9 cellular contexts compared by ENCODE assay signal in genomic region chr1:186829679-186830587, GRCh38. TPM values are rescaled to one million over a fixed set of nuclear protein-coding genes. Genes with fewer than 3 reads are reported as not detected.
DNase-seq lines count a peak whose midpoint lies in the region; ATAC-seq, FAIRE-seq and TF ChIP-seq lines count a peak whose summit lies in the region.
"Had no signal": no experiment of that assay in that cellular context is flagged by ENCODE, and none has a peak within 500 bp of the region (broad histone marks: within the 10 kb centered on the region; RNA-seq: fewer than 3 reads in every experiment).

No MANE protein-coding gene starts in this region.

- H3K27ac ChIP-seq in PC-9 (no peak overlapping the region), endothelial cell of umbilical vein (ENCODE audit: insufficient read depth, low read depth, low read length) (no peak overlapping the region), body of pancreas (peak overlapping the region in 1 of 4 donors; percentile 66)

- H2AFZ ChIP-seq in PC-9 (no peak overlapping the region), endothelial cell of umbilical vein (ENCODE audit: low read depth, low read length) (no peak overlapping the region)

- no peaks in the 10 kb centered on the region for H3K36me3 ChIP-seq in PC-9 (ENCODE audit: low read depth)
- H3K36me3 ChIP-seq in endothelial cell of umbilical vein (ENCODE audit: control insufficient read depth in 2 of 2, extremely low read depth in 1 of 2, insufficient read depth in 2 of 2, low read length in 2 of 2): no peaks in the 10 kb centered on the region
- no peaks in the 10 kb centered on the region for H3K36me3 ChIP-seq in body of pancreas (replicated peaks in 1 of 2; ENCODE audit: insufficient read depth in 1 of 2, low read depth in 2 of 2)

- H3K27ac Mint-ChIP-seq in osteocyte (ENCODE audit: unreplicated experiment): no peak overlapping the region

- H3K27me3 ChIP-seq in PC-9 (ENCODE audit: insufficient read depth, low read depth) (no peaks in the 10 kb centered on the region), endothelial cell of umbilical vein (ENCODE audit: control insufficient read depth in 2 of 2, insufficient read depth in 2 of 2, low read length in 2 of 2) (no peaks in the 10 kb centered on the region), body of pancreas (no peaks in the 10 kb centered on the region)

- H3K4me1 Mint-ChIP-seq in osteocyte (ENCODE audit: unreplicated experiment): peaks cover 13% of the 10 kb centered on the region

- H3K4me3 ChIP-seq in PC-9: peak overlapping the region; percentile 58; the same call in 1 of the 2 replicates
- peak overlapping the region; percentile 67 to 100 (median 98) for H3K4me3 ChIP-seq in endothelial cell of umbilical vein (replicated peaks in 1 of 3; ENCODE audit: insufficient read depth in 1 of 3, low read depth in 1 of 3, low read length in 3 of 3)
- peak overlapping the region in 1 of 2 donors; percentile 55 for H3K4me3 ChIP-seq in body of pancreas

- POLR2A ChIA-PET in PC-9 (lab: Charles Lee; ENCODE audit: unreplicated experiment) (interaction anchor here (0.7 kb wide), 1 partner anchor 214 kb away, joined by 6 read pairs; no protein-coding TSS in a partner anchor), endothelial cell of umbilical vein (lab: Charles Lee) (no interaction called here)

- H4K20me1 ChIP-seq in PC-9 (ENCODE audit: insufficient read depth) (no peaks in the 10 kb centered on the region), endothelial cell of umbilical vein (replicated peaks; ENCODE audit: control insufficient read depth, extremely low read depth, insufficient read depth, low read length) (no peaks in the 10 kb centered on the region)

- dilution Hi-C loops in endothelial cell of umbilical vein (cut with MboI; ENCODE audit: extremely low pct_ligation_motif_present, low sequenced_read_pairs): no loop called here

- intact Hi-C loops in PC-9 (cut with micrococcal nuclease; ENCODE audit: unreplicated experiment) (loop anchor here (5.0 kb wide), 1 partner anchor 97 kb away; no protein-coding TSS in a partner anchor), endothelial cell of umbilical vein (cut with micrococcal nuclease) (loop anchor here (2.0 to 10.0 kb wide), 2 partner anchors 149 to 425 kb away; partner anchors contain the start of gene PTGS2), body of pancreas (cut with DNase I) (no loop called here)

- FAIRE-seq in endothelial cell of umbilical vein (lab: Jason Lieb, UNC): no peak

- H3K36me3 Mint-ChIP-seq in osteocyte (ENCODE audit: unreplicated experiment): no peaks in the 10 kb centered on the region

- no TSS peak for BruUV-seq in PC-9 (replicated peaks; lab: Mats Ljungman, UMichigan)
- no TSS peak for BruUV-seq in endothelial cell of umbilical vein (replicated peaks; lab: Mats Ljungman, UMichigan)

- peaks cover 11% of the 10 kb centered on the region for H3K27me3 Mint-ChIP-seq in osteocyte (ENCODE audit: unreplicated experiment)

- WGBS in body of pancreas, 2 donors: 60 to 78% methylated on average over 14 of the region's 14 CpGs

- H3K9me3 ChIP-seq in PC-9 (ENCODE audit: insufficient read depth, low read depth) (no peaks in the 10 kb centered on the region), endothelial cell of umbilical vein (replicated peaks; ENCODE audit: control insufficient read depth, insufficient read depth, low read length) (no peaks in the 10 kb centered on the region), body of pancreas (no peaks in the 10 kb centered on the region)

- no peaks in the 10 kb centered on the region for H3K9me2 ChIP-seq in PC-9 (ENCODE audit: insufficient read depth)

- ATAC-seq in GM18498 (IDR thresholded peaks at IDR 0.05; ENCODE audit: unreplicated experiment): peak; percentile 36
- no peak for ATAC-seq in GM21515 (IDR thresholded peaks at IDR 0.05; ENCODE audit: unreplicated experiment)
- no peak for ATAC-seq in body of pancreas
- no peak for ATAC-seq in HG03520 (IDR thresholded peaks at IDR 0.05; ENCODE audit: unreplicated experiment)

- H3K4me1 ChIP-seq in PC-9 (replicated peaks; ENCODE audit: insufficient read depth) (no peaks in the 10 kb centered on the region), endothelial cell of umbilical vein (ENCODE audit: control insufficient read depth, extremely low read depth, insufficient read depth, low read length) (peaks cover 7% of the 10 kb centered on the region), body of pancreas (peaks cover 10% of the 10 kb centered on the region)

- DNase-seq in PC-9: no peak
- no peak for DNase-seq in endothelial cell of umbilical vein (ENCODE audit: low read depth, low spot score)
- no peak for DNase-seq in osteocyte (ENCODE audit: extremely low spot score, unreplicated experiment)
- DNase-seq in NCI-H82 (lab: John Stamatoyannopoulos, UW): no peak
- no peak for DNase-seq in body of pancreas
- DNase-seq: occipital lobe had no signal

- H3K4me2 ChIP-seq in PC-9: peak overlapping the region; percentile 91
- H3K4me2 ChIP-seq in endothelial cell of umbilical vein (ENCODE audit: insufficient read depth, low read length): peak overlapping the region; percentile 100

- TF ChIP-seq POLR2A in endothelial cell of umbilical vein (IDR thresholded peaks at IDR 0.05; ENCODE audit: low read depth, low read length) (no peak), body of pancreas (IDR thresholded peaks at IDR 0.05) (no peak)

- peak overlapping the region; percentile 96 for H3K9ac ChIP-seq in endothelial cell of umbilical vein (replicated peaks; ENCODE audit: extremely low read depth, insufficient read depth, low read length)

- no peaks in the 10 kb centered on the region for H3F3A ChIP-seq in PC-9 (ENCODE audit: insufficient read depth, low read depth)

- no peaks in the 10 kb centered on the region for H3K9me3 Mint-ChIP-seq in osteocyte (ENCODE audit: unreplicated experiment)

- peak overlapping the region; percentile 76 for H3K4me3 Mint-ChIP-seq in osteocyte (ENCODE audit: unreplicated experiment)

- TF ChIP-seq CTCF in PC-9 (conservative IDR thresholded peaks at IDR 0.05) (no peak), endothelial cell of umbilical vein (IDR thresholded peaks at IDR 0.05; ENCODE audit: extremely low read depth in 1 of 2, insufficient read depth in 1 of 2, low read depth in 1 of 2, low read length in 2 of 2) (no peak), osteocyte (IDR thresholded peaks at IDR 0.05) (no peak), body of pancreas (IDR thresholded peaks at IDR 0.05) (no peak)

- CTCF ChIA-PET in PC-9 (lab: Charles Lee) (no interaction called here), endothelial cell of umbilical vein (lab: Charles Lee) (interaction anchor here (1.0 kb wide), 1 partner anchor 50 kb away, joined by 3 read pairs; no protein-coding TSS in a partner anchor)

- H3K79me2 ChIP-seq in PC-9 (ENCODE audit: low read depth) (no peaks in the 10 kb centered on the region), endothelial cell of umbilical vein (ENCODE audit: control insufficient read depth, insufficient read depth, low read length) (no peaks in the 10 kb centered on the region)

- no peaks in the 10 kb centered on the region for H3K9me1 ChIP-seq in endothelial cell of umbilical vein (replicated peaks; ENCODE audit: control insufficient read depth, extremely low read depth, insufficient read depth, low read length)

TF ChIP-seq in endothelial cell of umbilical vein, 7 proteins besides CTCF, POLR2A, EP300 and RAD21:
- TF ChIP-seq MYC (IDR thresholded peaks at IDR 0.05; ENCODE audit: low read depth, low read length): no peak
- no peak for TF ChIP-seq EZH2 (IDR thresholded peaks at IDR 0.05; ENCODE audit: borderline replicate concordance, low read depth, low read length, severe bottlenecking)
- no peak for TF ChIP-seq MAX (IDR thresholded peaks at IDR 0.05; ENCODE audit: insufficient read depth, insufficient read length)
- no peak for TF ChIP-seq GATA2 (IDR thresholded peaks at IDR 0.05; ENCODE audit: insufficient read depth, insufficient read length, low read depth, low read length)
- no peak for TF ChIP-seq POLR2AphosphoS5 (IDR thresholded peaks at IDR 0.05; ENCODE audit: insufficient read depth, low read depth, low read length)
- TF ChIP-seq JUN (IDR thresholded peaks at IDR 0.05; ENCODE audit: borderline replicate concordance, insufficient read depth, insufficient read length, low read depth): no peak
- TF ChIP-seq FOS (IDR thresholded peaks at IDR 0.05; ENCODE audit: borderline replicate concordance, insufficient read depth, low read length): no peak

RNA-seq across cellular contexts. Expression of gene PLA2G4A, which starts 1.2 kb away (rescaled TPM):
- 2.0 and 3.3 TPM in 2 replicates for total RNA-seq in PC-9 (2021)
- total RNA-seq in endothelial cell of umbilical vein: 10.6 and 13.3 TPM in 2 replicates
- 7.0 and 8.2 TPM in 2 replicates for polyA plus RNA-seq in endothelial cell of umbilical vein
- polyA plus RNA-seq in endothelial cell of umbilical vein (2011; cell fraction: cytosol; rRNA removed): 9.9 and 10.7 TPM in 2 replicates
- polyA plus RNA-seq in endothelial cell of umbilical vein (2011; cell fraction: nucleus; rRNA removed): 7.8 and 9.9 TPM in 2 replicates
- polyA plus RNA-seq in endothelial cell of umbilical vein (2012): 16.9 and 20.0 TPM in 2 replicates
- 8.5 and 9.9 TPM in 2 replicates for polyA minus RNA-seq in endothelial cell of umbilical vein
- 24.9 TPM for polyA minus RNA-seq in endothelial cell of umbilical vein (2011; cell fraction: cytosol; rRNA and poly(A)+ RNA removed)
- 6.9 and 7.3 TPM in 2 replicates for polyA minus RNA-seq in endothelial cell of umbilical vein (2011; cell fraction: nucleus; rRNA and poly(A)+ RNA removed)
- total RNA-seq in osteocyte: 1.5 and 2.4 TPM in 2 replicates
- total RNA-seq in body of pancreas: 10 to 100 TPM in 1 of 2 donors, 1 to 10 TPM in 1; 4.7 to 11.2 TPM
